9 cellular contexts compared by ENCODE assay signal in the genomic region with DNA sequence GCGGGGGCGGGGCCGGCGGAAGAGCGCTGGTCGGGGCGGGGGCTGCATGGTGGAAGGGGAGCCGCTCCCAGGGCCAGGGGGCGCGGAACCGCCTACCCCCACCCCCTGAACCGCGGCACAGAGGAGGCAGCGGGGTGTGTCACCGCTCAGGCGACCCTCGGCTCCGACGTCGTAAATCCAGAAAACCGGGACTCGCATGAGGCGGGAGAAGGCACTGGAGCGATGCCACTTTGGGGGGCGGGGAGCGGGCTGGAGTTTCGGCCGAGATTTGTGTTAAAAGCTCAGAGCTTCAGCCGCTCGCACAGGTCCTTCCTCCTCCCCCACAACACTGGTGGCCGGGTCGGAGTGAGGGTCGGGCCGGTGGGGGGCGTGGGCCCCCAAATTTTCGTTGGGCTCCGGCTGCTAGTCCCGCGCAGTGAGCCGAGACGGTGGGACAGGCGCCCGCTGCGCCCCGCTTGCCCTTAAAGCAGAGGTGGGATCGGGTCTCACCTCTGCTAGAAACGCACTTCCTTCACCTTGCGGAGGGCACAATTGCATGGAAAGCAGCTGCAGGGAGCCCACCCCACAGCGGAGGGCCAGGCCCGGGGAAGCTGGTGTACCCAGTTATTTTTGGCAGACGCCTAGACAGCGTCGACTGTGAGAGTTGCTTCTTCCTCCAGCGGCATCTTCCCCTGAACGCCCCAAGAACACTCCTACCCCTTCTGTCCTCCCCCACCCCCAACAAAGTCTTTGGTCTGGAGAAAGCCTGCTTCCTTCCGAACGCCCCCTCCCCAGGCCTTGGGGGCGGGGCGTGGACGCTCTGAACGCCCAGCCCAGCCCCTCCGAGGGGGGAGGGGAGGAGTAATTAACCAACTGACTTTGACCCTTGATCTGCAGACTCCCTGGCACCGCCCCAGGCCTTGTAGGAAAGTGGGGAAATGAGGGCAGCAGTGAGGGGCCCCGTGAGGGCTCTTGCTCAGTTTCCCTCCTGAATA. TPM values are rescaled to one million over a fixed set of nuclear protein-coding genes. Genes with fewer than 3 reads are reported as not detected.
DNase-seq lines count a peak whose midpoint lies in the region; ATAC-seq lines count a peak whose summit lies in the region.
"Had no signal": no experiment of that assay in that cellular context is flagged by ENCODE, and none has a peak within 500 bp of the region (broad histone marks: within the 10 kb centered on the region; RNA-seq: fewer than 3 reads in every experiment).

No MANE protein-coding gene starts in this region.

- H3K4ac ChIP-seq in mesendoderm (ENCODE audit: low read depth, low read length): no peak overlapping the region

- no peak overlapping the region for H4K8ac ChIP-seq in mesendoderm (ENCODE audit: low read depth, low read length)

- H3K23ac ChIP-seq in mesendoderm (ENCODE audit: low read length): no peak overlapping the region

- no peak overlapping the region for H2BK15ac ChIP-seq in mesendoderm (replicated peaks; ENCODE audit: low read depth)

- WGBS in GM23248 (ENCODE audit: low coverage in 1 of 2, low lambda C conversion rate in 2 of 2, missing lambda C conversion rate in 2 of 2), 2 experiments: 7 to 9% methylated on average over 36 to 60 of the region's 64 CpGs
- no CpG with 5 or more reads among the region's 64 CpGs for WGBS in mesendoderm (ENCODE audit: extremely low coverage, insufficient coverage, low lambda C conversion rate)

- ATAC-seq in GM21447 (IDR thresholded peaks at IDR 0.05; ENCODE audit: unreplicated experiment): no peak

- H3K9ac ChIP-seq in GM23248 (no peak overlapping the region), mesendoderm (ENCODE audit: low read length) (peak overlapping the region; percentile 28)

- no peak overlapping the region for H2BK5ac ChIP-seq in mesendoderm (ENCODE audit: low read length)

- H3K4me2 ChIP-seq in GM23248 (ENCODE audit: unreplicated experiment): peak overlapping the region; percentile 32
- peak overlapping the region; percentile 46 for H3K4me2 ChIP-seq in mesendoderm (ENCODE audit: low read length)

- no peaks in the 10 kb centered on the region for H4K20me1 ChIP-seq in GM23248 (ENCODE audit: insufficient read depth)

- H3K4me3 ChIP-seq in GM23248: no peak overlapping the region
- H3K4me3 ChIP-seq in mesendoderm (ENCODE audit: low read length): peak overlapping the region; percentile 5

- H3K9me3 Mint-ChIP-seq in activated naive CD8-positive, alpha-beta T cell treated with anti-CD3 and anti-CD28 coated beads for 36 hours: no peaks in the 10 kb centered on the region

- H4K5ac ChIP-seq in mesendoderm (ENCODE audit: low read length): no peak overlapping the region

- H3K9me2 ChIP-seq in GM23248 (ENCODE audit: insufficient read depth): no peaks in the 10 kb centered on the region

- no peak overlapping the region for H2BK120ac ChIP-seq in mesendoderm (ENCODE audit: low read depth, low read length)

- H3K4me1 ChIP-seq in GM23248 (ENCODE audit: insufficient read depth): no peaks in the 10 kb centered on the region
- peaks cover 3% of the 10 kb centered on the region for H3K4me1 ChIP-seq in mesendoderm (ENCODE audit: control insufficient read depth, low read depth, low read length)

- DNase-seq in 8988T: peak; percentile 85
- peak; percentile 30 for DNase-seq in GM23248
- DNase-seq in activated naive CD8-positive, alpha-beta T cell treated with anti-CD3 and anti-CD28 coated beads for 36 hours: no peak
- peak; percentile 66 for DNase-seq in mesendoderm
- no peak for DNase-seq in central memory CD4-positive, alpha-beta T cell
- DNase-seq in midbrain (lab: John Stamatoyannopoulos, UW): no peak
- no peak for DNase-seq in stimulated activated CD4-positive, alpha-beta T cell treated with anti-CD3 and anti-CD28 coated beads, Interleukin-4, amount 100 ng/mL, for 4 hours
- DNase-seq: activated CD4-positive, alpha-beta T cell treated with anti-CD3 and anti-CD28 coated beads, Interleukin-2, amount 50 U/mL, for 1 hour had no signal

- peak overlapping the region; percentile 70 for H3K4me3 Mint-ChIP-seq in activated naive CD8-positive, alpha-beta T cell treated with anti-CD3 and anti-CD28 coated beads for 36 hours

- H3K36me3 ChIP-seq in GM23248 (ENCODE audit: low read depth) (no peaks in the 10 kb centered on the region), mesendoderm (ENCODE audit: control insufficient read depth, insufficient read depth, low read length) (no peaks in the 10 kb centered on the region)

- H3K27ac Mint-ChIP-seq in activated naive CD8-positive, alpha-beta T cell treated with anti-CD3 and anti-CD28 coated beads for 36 hours: no peak overlapping the region

- peaks cover 27% of the 10 kb centered on the region for H3K4me1 Mint-ChIP-seq in activated naive CD8-positive, alpha-beta T cell treated with anti-CD3 and anti-CD28 coated beads for 36 hours

- in situ Hi-C loops in GM23248 (cut with MboI): no loop called here

- peaks cover 61% of the 10 kb centered on the region for H3K27me3 Mint-ChIP-seq in activated naive CD8-positive, alpha-beta T cell treated with anti-CD3 and anti-CD28 coated beads for 36 hours

- no peak overlapping the region for H2AK5ac ChIP-seq in mesendoderm (ENCODE audit: low read length)

- no peaks in the 10 kb centered on the region for H3K9me3 ChIP-seq in GM23248 (ENCODE audit: low read depth)

- no peak overlapping the region for H2AFZ ChIP-seq in GM23248

- H3K36me3 Mint-ChIP-seq in activated naive CD8-positive, alpha-beta T cell treated with anti-CD3 and anti-CD28 coated beads for 36 hours: no peaks in the 10 kb centered on the region

- H3K27ac ChIP-seq in GM23248: no peak overlapping the region
- no peak overlapping the region for H3K27ac ChIP-seq in mesendoderm (ENCODE audit: low read depth, low read length)

- peak overlapping the region; percentile 12 for H3K18ac ChIP-seq in mesendoderm (ENCODE audit: low read length)

- H3K27me3 ChIP-seq in GM23248 (replicated peaks; ENCODE audit: insufficient read depth) (peaks cover 31% of the 10 kb centered on the region), mesendoderm (ENCODE audit: insufficient read depth, low read length, poor library complexity) (peaks cover 14% of the 10 kb centered on the region)

- H3K79me2 ChIP-seq in GM23248 (ENCODE audit: insufficient read depth): no peaks in the 10 kb centered on the region
- H3K79me2 ChIP-seq in mesendoderm (ENCODE audit: control insufficient read depth, insufficient read depth, low read length): no peaks in the 10 kb centered on the region

- no peaks in the 10 kb centered on the region for H3F3A ChIP-seq in GM23248 (ENCODE audit: insufficient read depth)

- peak overlapping the region; percentile 78 for H3K56ac ChIP-seq in mesendoderm (ENCODE audit: low read length)

- H3K79me1 ChIP-seq in mesendoderm (ENCODE audit: low read length): no peaks in the 10 kb centered on the region

RNA-seq across cellular contexts. Expression of a gene that starts 1.1 kb away (rescaled TPM):
- total RNA-seq in GM23248 (2014; rRNA removed; shearing (Covaris generic)): not detected in 2 replicates
- not detected in 2 replicates for polyA plus RNA-seq in GM23248 (2016; fragmentation: Nextera tagmentation; extraction: Ambion mirVana)
- under 1 TPM; 0.42 to 0.45 TPM for total RNA-seq in activated naive CD8-positive, alpha-beta T cell treated with anti-CD3 and anti-CD28 coated beads for 36 hours
- polyA plus RNA-seq in mesendoderm (2013, experiment 1 of 2): 1.7 TPM
- polyA plus RNA-seq in mesendoderm (2013, experiment 2 of 2): 2.0 TPM

RNA-seq across cellular contexts. Expression of a gene that starts 7.2 kb away (rescaled TPM):
- total RNA-seq in GM23248 (2014; rRNA removed; shearing (Covaris generic)): 14.8 and 16.4 TPM in 2 replicates
- 4.4 and 4.9 TPM in 2 replicates for polyA plus RNA-seq in GM23248 (2016; fragmentation: Nextera tagmentation; extraction: Ambion mirVana)
- total RNA-seq in activated naive CD8-positive, alpha-beta T cell treated with anti-CD3 and anti-CD28 coated beads for 36 hours: 10 to 100 TPM; 20.4 to 20.6 TPM
- 1.4 TPM for polyA plus RNA-seq in mesendoderm (2013, experiment 1 of 2)
- polyA plus RNA-seq in mesendoderm (2013, experiment 2 of 2): 1.5 TPM

RNA-seq across cellular contexts. Expression of a gene that starts 45.8 kb away (rescaled TPM):
- total RNA-seq in GM23248 (2014; rRNA removed; shearing (Covaris generic)): not detected in 2 replicates
- 0.51 and 0.98 TPM in 2 replicates for polyA plus RNA-seq in GM23248 (2016; fragmentation: Nextera tagmentation; extraction: Ambion mirVana)
- 1 to 10 TPM; 2.4 to 3.3 TPM for total RNA-seq in activated naive CD8-positive, alpha-beta T cell treated with anti-CD3 and anti-CD28 coated beads for 36 hours
- 0.10 TPM for polyA plus RNA-seq in mesendoderm (2013, experiment 1 of 2)
- polyA plus RNA-seq in mesendoderm (2013, experiment 2 of 2): 0.08 TPM

Comparison
In these comparisons a context has a peak if more than half of its experiments do, and no peak if none do; other contexts are left out.
1. DNase-seq: peak in 8988T (single experiment), GM23248 (single experiment) and mesendoderm (single experiment); none in activated naive CD8-positive, alpha-beta T cell treated with anti-CD3 and anti-CD28 coated beads for 36 hours (single experiment), central memory CD4-positive, alpha-beta T cell (single experiment), midbrain (single experiment) and stimulated activated CD4-positive, alpha-beta T cell treated with anti-CD3 and anti-CD28 coated beads, Interleukin-4, amount 100 ng/mL, for 4 hours (0 of 2).